In genomic region chr6:109296971-109297372, GRCh38 we compare ENCODE assay signal across 18 cellular contexts.
DNase-seq lines count a peak whose midpoint lies in the region; TF ChIP-seq lines count a peak whose summit lies in the region.
"Had no signal": no experiment of that assay in that cellular context is flagged by ENCODE, and none has a peak within 500 bp of the region (broad histone marks: within the 10 kb centered on the region; RNA-seq: fewer than 3 reads in every experiment).

No MANE protein-coding gene starts in this region.

- H3K4me3 ChIP-seq in hepatocyte: no peak overlapping the region
- H3K4me3 ChIP-seq in tibial artery: no peak overlapping the region
- no peak overlapping the region for H3K4me3 ChIP-seq in left ventricle myocardium inferior
- H3K4me3 ChIP-seq: testis had no signal

- H3K36me3 ChIP-seq in hepatocyte (replicated peaks; ENCODE audit: insufficient read depth, low read depth): no peaks in the 10 kb centered on the region
- H3K36me3 ChIP-seq in tibial artery: no peaks in the 10 kb centered on the region
- H3K36me3 ChIP-seq in left ventricle myocardium inferior: no peaks in the 10 kb centered on the region

- TF ChIP-seq CTCF in hepatocyte (IDR thresholded peaks at IDR 0.05; ENCODE audit: poor library complexity) (no peak), tibial artery (IDR thresholded peaks at IDR 0.05) (no peak), left ventricle myocardium inferior (IDR thresholded peaks at IDR 0.05; ENCODE audit: borderline replicate concordance) (no peak)

- H3K79me2 ChIP-seq in hepatocyte: no peaks in the 10 kb centered on the region

- H2AFZ ChIP-seq in hepatocyte: peak overlapping the region; percentile 28

- H3K4me1 ChIP-seq in hepatocyte (ENCODE audit: insufficient read depth) (peaks cover 26% of the 10 kb centered on the region), tibial artery (peaks cover 0 to 56% (median 34%) of the 10 kb centered on the region in 4 donors), left ventricle myocardium inferior (peaks cover 57% of the 10 kb centered on the region)

- no peaks in the 10 kb centered on the region for H3K27me3 ChIP-seq in hepatocyte
- no peaks in the 10 kb centered on the region for H3K27me3 ChIP-seq in tibial artery
- H3K27me3 ChIP-seq in left ventricle myocardium inferior (ENCODE audit: low read depth): no peaks in the 10 kb centered on the region
- H3K27me3 ChIP-seq: testis had no signal

- intact Hi-C loops in tibial artery (cut with DNase I; ENCODE audit: low total_unique reads): loop anchor here (5.0 kb wide), 1 partner anchor 85 kb away; the partner anchor contains the start of gene CD164
- intact Hi-C loops in left ventricle myocardium inferior (cut with micrococcal nuclease): no loop called here

- no peaks in the 10 kb centered on the region for H4K20me1 ChIP-seq in hepatocyte (ENCODE audit: insufficient read depth, poor library complexity, severe bottlenecking)

- H3K9me3 ChIP-seq in hepatocyte (ENCODE audit: low read depth): no peaks in the 10 kb centered on the region
- no peaks in the 10 kb centered on the region for H3K9me3 ChIP-seq in tibial artery
- H3K9me3 ChIP-seq in left ventricle myocardium inferior (replicated peaks): no peaks in the 10 kb centered on the region
- H3K9me3 ChIP-seq: testis had no signal

- DNase-seq in NCI-H748 (lab: John Stamatoyannopoulos, UW; ENCODE audit: unreplicated experiment): peak; percentile 59
- no peak for DNase-seq in NCI-H748 treated with DMSO at 0.1 percent for 48 hours (lab: John Stamatoyannopoulos, UW)
- peak; percentile 63 for DNase-seq in NCI-H774 (lab: John Stamatoyannopoulos, UW)
- DNase-seq in hepatocyte (ENCODE audit: low spot score): no peak
- no peak for DNase-seq in tibial artery
- no peak for DNase-seq in left ventricle myocardium inferior
- no peak for DNase-seq in activated T-cell treated with anti-CD3 and anti-CD28 coated beads, Interleukin-2, amount 50 U/mL, for 1 hour
- no peak for DNase-seq in GM03348 (ENCODE audit: low spot score)
- DNase-seq: activated CD4-positive, alpha-beta T cell treated with anti-CD3 and anti-CD28 coated beads for 48 hours; activated gamma-delta T cell treated with Interleukin-2 at 50 U/mL for 16 hours; amniotic stem cell; C1 segment of cervical spinal cord; central memory CD4-positive, alpha-beta T cell; DMS 273 treated with DMSO at 0.1 percent for 48 hours; effector CD4-positive, alpha-beta T cell; MM.1S; natural killer cell; testis had no signal

- H3K27ac ChIP-seq in hepatocyte (peak overlapping the region; percentile 80), tibial artery (peak overlapping the region; percentile 84 to 85), left ventricle myocardium inferior (replicated peaks) (no peak overlapping the region)
- H3K27ac ChIP-seq: testis had no signal

- 76% methylated on average over 7 of the region's 7 CpGs for WGBS in hepatocyte (ENCODE audit: low lambda C conversion rate, missing lambda C conversion rate)

- H3K9me2 ChIP-seq in hepatocyte (replicated peaks; ENCODE audit: insufficient read depth): no peaks in the 10 kb centered on the region

- H3K4me2 ChIP-seq in hepatocyte: peak overlapping the region; percentile 5

Comparison
In these comparisons a context has a peak if more than half of its experiments do, and no peak if none do; other contexts are left out.
1. DNase-seq: peak in NCI-H748 (single experiment) and NCI-H774 (single experiment); none in NCI-H748 treated with DMSO at 0.1 percent for 48 hours (single experiment), hepatocyte (single experiment), tibial artery (0 of 2), left ventricle myocardium inferior (single experiment), activated T-cell treated with anti-CD3 and anti-CD28 coated beads, Interleukin-2, amount 50 U/mL, for 1 hour (single experiment) and GM03348 (single experiment).